Comparison of ENCODE assay signal across 1 cellular context in the genomic region with DNA sequence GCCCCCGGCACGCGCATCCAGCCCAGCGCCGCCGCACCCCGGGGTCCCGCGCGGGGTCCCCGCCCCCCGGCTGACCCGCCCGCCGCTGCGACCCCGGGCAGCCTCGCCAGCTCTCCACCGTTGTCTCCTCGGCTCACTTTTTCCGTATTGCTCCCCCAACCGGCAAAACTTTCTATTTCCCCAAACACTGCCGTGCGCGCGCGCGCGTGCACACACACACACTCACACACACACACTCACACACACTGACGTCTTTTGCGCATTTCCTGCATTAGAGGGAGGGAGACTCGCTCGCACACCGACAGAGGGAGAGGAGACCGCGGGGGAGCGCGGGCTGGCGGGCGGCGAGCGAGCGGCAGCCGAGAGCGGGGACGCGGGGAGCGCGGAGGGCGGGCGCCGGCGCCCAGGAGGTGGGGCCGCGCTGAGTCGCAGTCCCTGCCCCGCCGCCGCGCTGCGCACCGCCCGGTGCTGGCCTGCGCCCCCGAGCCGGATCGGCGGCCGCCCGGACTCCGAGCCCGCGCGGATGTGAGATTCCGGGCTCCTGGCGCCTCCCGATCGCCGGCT.
TF ChIP-seq lines count a peak whose summit lies in the region.

No MANE protein-coding gene starts in this region.

TF ChIP-seq in K562, 482 proteins besides CTCF, POLR2A, EP300 and RAD21 (continued from another document and continues in another):
- TF ChIP-seq, protein P1, sequence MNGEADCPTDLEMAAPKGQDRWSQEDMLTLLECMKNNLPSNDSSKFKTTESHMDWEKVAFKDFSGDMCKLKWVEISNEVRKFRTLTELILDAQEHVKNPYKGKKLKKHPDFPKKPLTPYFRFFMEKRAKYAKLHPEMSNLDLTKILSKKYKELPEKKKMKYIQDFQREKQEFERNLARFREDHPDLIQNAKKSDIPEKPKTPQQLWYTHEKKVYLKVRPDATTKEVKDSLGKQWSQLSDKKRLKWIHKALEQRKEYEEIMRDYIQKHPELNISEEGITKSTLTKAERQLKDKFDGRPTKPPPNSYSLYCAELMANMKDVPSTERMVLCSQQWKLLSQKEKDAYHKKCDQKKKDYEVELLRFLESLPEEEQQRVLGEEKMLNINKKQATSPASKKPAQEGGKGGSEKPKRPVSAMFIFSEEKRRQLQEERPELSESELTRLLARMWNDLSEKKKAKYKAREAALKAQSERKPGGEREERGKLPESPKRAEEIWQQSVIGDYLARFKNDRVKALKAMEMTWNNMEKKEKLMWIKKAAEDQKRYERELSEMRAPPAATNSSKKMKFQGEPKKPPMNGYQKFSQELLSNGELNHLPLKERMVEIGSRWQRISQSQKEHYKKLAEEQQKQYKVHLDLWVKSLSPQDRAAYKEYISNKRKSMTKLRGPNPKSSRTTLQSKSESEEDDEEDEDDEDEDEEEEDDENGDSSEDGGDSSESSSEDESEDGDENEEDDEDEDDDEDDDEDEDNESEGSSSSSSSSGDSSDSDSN (IDR thresholded peaks at IDR 0.05; ENCODE audit: borderline replicate concordance in 1 of 2, low read depth in 2 of 2, low read length in 2 of 2) = peak in 1 of 2 experiments; percentile 85; a peak in 2 of 4 replicates
- TF ChIP-seq ASH1L (IDR thresholded peaks at IDR 0.05; ENCODE audit: borderline replicate concordance, low read depth, partially characterized antibody) (peak; percentile 44), ZNF175 (CRISPR knock-in tag; IDR thresholded peaks at IDR 0.05; ENCODE audit: low read depth) (peak; percentile 60; the same call in 1 of the 2 replicates), NFE2 (IDR thresholded peaks at IDR 0.05; ENCODE audit: low read depth) (no peak), PHTF2 (CRISPR knock-in tag; IDR thresholded peaks at IDR 0.05) (no peak), POLR2AphosphoS2 (IDR thresholded peaks at IDR 0.05; ENCODE audit: low read length) (no peak), ZNF785 (CRISPR knock-in tag; IDR thresholded peaks at IDR 0.05) (no peak), ZKSCAN8 (CRISPR knock-in tag; IDR thresholded peaks at IDR 0.05) (no peak), SMARCB1 (IDR thresholded peaks at IDR 0.05; ENCODE audit: insufficient read length, low read depth) (no peak), ZNF77 (CRISPR knock-in tag; IDR thresholded peaks at IDR 0.05) (no peak), NR4A1 (CRISPR knock-in tag; IDR thresholded peaks at IDR 0.05) (no peak), NR4A1 (tag; IDR thresholded peaks at IDR 0.05) (no peak), ZNF444 (CRISPR knock-in tag; IDR thresholded peaks at IDR 0.05) (no peak), U2AF1 (optimal IDR thresholded peaks at IDR 0.05; ENCODE audit: low read depth, low read length) (no peak), RBBP5 (IDR thresholded peaks at IDR 0.05; ENCODE audit: borderline replicate concordance, insufficient read depth, low read length, poor library complexity, severe bottlenecking) (peak; percentile 60), ETV5 (CRISPR knock-in tag; IDR thresholded peaks at IDR 0.05; ENCODE audit: low read depth) (no peak), ZNF644 (tag; IDR thresholded peaks at IDR 0.05; ENCODE audit: low read depth) (peak; percentile 84; the same call in 1 of the 2 replicates), MYNN (IDR thresholded peaks at IDR 0.05) (peak; percentile 47; the same call in 1 of the 2 replicates), MYNN (CRISPR knock-in tag; IDR thresholded peaks at IDR 0.05) (no peak), PTBP1 (IDR thresholded peaks at IDR 0.05; ENCODE audit: low read depth, low read length) (no peak), ZBED1 (IDR thresholded peaks at IDR 0.05) (no peak), SREBF2 (CRISPR knock-in tag; IDR thresholded peaks at IDR 0.05) (no peak), TRIM24 (IDR thresholded peaks at IDR 0.05) (peak; percentile 41 to 46; a peak in 2 of 4 replicates), GTF2F1 (IDR thresholded peaks at IDR 0.05; ENCODE audit: low read depth, low read length) (no peak), ZNF717 (CRISPR knock-in tag; IDR thresholded peaks at IDR 0.05) (no peak), FUS (optimal IDR thresholded peaks at IDR 0.05; ENCODE audit: low read depth, low read length) (no peak), HDAC3 (IDR thresholded peaks at IDR 0.05; ENCODE audit: borderline replicate concordance, partially characterized antibody) (no peak), PRMT5 (CRISPR knock-in tag; IDR thresholded peaks at IDR 0.05) (no peak), ZKSCAN1 (IDR thresholded peaks at IDR 0.05; ENCODE audit: low read depth, low read length) (no peak), PCBP2 (IDR thresholded peaks at IDR 0.05; ENCODE audit: low read depth, low read length, poor library complexity, severe bottlenecking) (no peak), ZNF232 (CRISPR knock-in tag; IDR thresholded peaks at IDR 0.05) (no peak), SRSF9 (IDR thresholded peaks at IDR 0.05; ENCODE audit: borderline replicate concordance, low read depth, low read length) (no peak), HDAC2 (IDR thresholded peaks at IDR 0.05) (no peak), HNRNPL (IDR thresholded peaks at IDR 0.05; ENCODE audit: low read depth, low read length) (no peak), PCBP1 (IDR thresholded peaks at IDR 0.05; ENCODE audit: low read depth, low read length, poor library complexity, severe bottlenecking) (peak; percentile 7)
- TF ChIP-seq, protein P2, sequence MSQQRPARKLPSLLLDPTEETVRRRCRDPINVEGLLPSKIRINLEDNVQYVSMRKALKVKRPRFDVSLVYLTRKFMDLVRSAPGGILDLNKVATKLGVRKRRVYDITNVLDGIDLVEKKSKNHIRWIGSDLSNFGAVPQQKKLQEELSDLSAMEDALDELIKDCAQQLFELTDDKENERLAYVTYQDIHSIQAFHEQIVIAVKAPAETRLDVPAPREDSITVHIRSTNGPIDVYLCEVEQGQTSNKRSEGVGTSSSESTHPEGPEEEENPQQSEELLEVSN (IDR thresholded peaks at IDR 0.05; ENCODE audit: borderline replicate concordance in 1 of 2, extremely low read depth in 1 of 2, insufficient read depth in 1 of 2, insufficient read length in 1 of 2, low read depth in 1 of 2, low read length in 1 of 2, poor library complexity in 1 of 2, severe bottlenecking in 1 of 2) = peak in 1 of 2 experiments; percentile 45
- TF ChIP-seq, protein P3, sequence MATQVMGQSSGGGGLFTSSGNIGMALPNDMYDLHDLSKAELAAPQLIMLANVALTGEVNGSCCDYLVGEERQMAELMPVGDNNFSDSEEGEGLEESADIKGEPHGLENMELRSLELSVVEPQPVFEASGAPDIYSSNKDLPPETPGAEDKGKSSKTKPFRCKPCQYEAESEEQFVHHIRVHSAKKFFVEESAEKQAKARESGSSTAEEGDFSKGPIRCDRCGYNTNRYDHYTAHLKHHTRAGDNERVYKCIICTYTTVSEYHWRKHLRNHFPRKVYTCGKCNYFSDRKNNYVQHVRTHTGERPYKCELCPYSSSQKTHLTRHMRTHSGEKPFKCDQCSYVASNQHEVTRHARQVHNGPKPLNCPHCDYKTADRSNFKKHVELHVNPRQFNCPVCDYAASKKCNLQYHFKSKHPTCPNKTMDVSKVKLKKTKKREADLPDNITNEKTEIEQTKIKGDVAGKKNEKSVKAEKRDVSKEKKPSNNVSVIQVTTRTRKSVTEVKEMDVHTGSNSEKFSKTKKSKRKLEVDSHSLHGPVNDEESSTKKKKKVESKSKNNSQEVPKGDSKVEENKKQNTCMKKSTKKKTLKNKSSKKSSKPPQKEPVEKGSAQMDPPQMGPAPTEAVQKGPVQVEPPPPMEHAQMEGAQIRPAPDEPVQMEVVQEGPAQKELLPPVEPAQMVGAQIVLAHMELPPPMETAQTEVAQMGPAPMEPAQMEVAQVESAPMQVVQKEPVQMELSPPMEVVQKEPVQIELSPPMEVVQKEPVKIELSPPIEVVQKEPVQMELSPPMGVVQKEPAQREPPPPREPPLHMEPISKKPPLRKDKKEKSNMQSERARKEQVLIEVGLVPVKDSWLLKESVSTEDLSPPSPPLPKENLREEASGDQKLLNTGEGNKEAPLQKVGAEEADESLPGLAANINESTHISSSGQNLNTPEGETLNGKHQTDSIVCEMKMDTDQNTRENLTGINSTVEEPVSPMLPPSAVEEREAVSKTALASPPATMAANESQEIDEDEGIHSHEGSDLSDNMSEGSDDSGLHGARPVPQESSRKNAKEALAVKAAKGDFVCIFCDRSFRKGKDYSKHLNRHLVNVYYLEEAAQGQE (CRISPR knock-in tag; IDR thresholded peaks at IDR 0.05; ENCODE audit: low read depth) = 0 out of 2 replicates have a peak, but pooled peaks have one; percentile 49
- TF ChIP-seq, protein P4, sequence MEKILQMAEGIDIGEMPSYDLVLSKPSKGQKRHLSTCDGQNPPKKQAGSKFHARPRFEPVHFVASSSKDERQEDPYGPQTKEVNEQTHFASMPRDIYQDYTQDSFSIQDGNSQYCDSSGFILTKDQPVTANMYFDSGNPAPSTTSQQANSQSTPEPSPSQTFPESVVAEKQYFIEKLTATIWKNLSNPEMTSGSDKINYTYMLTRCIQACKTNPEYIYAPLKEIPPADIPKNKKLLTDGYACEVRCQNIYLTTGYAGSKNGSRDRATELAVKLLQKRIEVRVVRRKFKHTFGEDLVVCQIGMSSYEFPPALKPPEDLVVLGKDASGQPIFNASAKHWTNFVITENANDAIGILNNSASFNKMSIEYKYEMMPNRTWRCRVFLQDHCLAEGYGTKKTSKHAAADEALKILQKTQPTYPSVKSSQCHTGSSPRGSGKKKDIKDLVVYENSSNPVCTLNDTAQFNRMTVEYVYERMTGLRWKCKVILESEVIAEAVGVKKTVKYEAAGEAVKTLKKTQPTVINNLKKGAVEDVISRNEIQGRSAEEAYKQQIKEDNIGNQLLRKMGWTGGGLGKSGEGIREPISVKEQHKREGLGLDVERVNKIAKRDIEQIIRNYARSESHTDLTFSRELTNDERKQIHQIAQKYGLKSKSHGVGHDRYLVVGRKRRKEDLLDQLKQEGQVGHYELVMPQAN (IDR thresholded peaks at IDR 0.05; ENCODE audit: borderline replicate concordance) = peak; percentile 34; the same call in 1 of the 2 replicates
- TF ChIP-seq, protein P5, sequence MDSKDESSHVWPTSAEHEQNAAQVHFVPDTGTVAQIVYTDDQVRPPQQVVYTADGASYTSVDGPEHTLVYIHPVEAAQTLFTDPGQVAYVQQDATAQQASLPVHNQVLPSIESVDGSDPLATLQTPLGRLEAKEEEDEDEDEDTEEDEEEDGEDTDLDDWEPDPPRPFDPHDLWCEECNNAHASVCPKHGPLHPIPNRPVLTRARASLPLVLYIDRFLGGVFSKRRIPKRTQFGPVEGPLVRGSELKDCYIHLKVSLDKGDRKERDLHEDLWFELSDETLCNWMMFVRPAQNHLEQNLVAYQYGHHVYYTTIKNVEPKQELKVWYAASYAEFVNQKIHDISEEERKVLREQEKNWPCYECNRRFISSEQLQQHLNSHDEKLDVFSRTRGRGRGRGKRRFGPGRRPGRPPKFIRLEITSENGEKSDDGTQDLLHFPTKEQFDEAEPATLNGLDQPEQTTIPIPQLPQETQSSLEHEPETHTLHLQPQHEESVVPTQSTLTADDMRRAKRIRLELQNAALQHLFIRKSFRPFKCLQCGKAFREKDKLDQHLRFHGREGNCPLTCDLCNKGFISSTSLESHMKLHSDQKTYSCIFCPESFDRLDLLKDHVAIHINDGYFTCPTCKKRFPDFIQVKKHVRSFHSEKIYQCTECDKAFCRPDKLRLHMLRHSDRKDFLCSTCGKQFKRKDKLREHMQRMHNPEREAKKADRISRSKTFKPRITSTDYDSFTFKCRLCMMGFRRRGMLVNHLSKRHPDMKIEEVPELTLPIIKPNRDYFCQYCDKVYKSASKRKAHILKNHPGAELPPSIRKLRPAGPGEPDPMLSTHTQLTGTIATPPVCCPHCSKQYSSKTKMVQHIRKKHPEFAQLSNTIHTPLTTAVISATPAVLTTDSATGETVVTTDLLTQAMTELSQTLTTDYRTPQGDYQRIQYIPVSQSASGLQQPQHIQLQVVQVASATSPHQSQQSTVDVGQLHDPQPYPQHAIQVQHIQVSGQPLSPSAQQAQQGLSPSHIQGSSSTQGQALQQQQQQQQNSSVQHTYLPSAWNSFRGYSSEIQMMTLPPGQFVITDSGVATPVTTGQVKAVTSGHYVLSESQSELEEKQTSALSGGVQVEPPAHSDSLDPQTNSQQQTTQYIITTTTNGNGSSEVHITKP (IDR thresholded peaks at IDR 0.05; ENCODE audit: partially characterized antibody) = no peak
- TF ChIP-seq, protein P6, sequence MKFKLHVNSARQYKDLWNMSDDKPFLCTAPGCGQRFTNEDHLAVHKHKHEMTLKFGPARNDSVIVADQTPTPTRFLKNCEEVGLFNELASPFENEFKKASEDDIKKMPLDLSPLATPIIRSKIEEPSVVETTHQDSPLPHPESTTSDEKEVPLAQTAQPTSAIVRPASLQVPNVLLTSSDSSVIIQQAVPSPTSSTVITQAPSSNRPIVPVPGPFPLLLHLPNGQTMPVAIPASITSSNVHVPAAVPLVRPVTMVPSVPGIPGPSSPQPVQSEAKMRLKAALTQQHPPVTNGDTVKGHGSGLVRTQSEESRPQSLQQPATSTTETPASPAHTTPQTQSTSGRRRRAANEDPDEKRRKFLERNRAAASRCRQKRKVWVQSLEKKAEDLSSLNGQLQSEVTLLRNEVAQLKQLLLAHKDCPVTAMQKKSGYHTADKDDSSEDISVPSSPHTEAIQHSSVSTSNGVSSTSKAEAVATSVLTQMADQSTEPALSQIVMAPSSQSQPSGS (CRISPR knock-in tag; IDR thresholded peaks at IDR 0.05) = no peak
- TF ChIP-seq, protein P7, sequence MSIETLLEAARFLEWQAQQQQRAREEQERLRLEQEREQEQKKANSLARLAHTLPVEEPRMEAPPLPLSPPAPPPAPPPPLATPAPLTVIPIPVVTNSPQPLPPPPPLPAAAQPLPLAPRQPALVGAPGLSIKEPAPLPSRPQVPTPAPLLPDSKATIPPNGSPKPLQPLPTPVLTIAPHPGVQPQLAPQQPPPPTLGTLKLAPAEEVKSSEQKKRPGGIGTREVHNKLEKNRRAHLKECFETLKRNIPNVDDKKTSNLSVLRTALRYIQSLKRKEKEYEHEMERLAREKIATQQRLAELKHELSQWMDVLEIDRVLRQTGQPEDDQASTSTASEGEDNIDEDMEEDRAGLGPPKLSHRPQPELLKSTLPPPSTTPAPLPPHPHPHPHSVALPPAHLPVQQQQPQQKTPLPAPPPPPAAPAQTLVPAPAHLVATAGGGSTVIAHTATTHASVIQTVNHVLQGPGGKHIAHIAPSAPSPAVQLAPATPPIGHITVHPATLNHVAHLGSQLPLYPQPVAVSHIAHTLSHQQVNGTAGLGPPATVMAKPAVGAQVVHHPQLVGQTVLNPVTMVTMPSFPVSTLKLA (conservative IDR thresholded peaks at IDR 0.05) = peak in 1 of 2 experiments; percentile 75; a peak in 3 of 4 replicates
- TF ChIP-seq, protein P8, sequence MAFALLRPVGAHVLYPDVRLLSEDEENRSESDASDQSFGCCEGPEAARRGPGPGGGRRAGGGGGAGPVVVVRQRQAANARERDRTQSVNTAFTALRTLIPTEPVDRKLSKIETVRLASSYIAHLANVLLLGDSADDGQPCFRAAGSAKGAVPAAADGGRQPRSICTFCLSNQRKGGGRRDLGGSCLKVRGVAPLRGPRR (CRISPR knock-in tag; IDR thresholded peaks at IDR 0.05) = no peak
- TF ChIP-seq, protein P9, sequence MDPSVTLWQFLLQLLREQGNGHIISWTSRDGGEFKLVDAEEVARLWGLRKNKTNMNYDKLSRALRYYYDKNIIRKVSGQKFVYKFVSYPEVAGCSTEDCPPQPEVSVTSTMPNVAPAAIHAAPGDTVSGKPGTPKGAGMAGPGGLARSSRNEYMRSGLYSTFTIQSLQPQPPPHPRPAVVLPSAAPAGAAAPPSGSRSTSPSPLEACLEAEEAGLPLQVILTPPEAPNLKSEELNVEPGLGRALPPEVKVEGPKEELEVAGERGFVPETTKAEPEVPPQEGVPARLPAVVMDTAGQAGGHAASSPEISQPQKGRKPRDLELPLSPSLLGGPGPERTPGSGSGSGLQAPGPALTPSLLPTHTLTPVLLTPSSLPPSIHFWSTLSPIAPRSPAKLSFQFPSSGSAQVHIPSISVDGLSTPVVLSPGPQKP (CRISPR knock-in tag; IDR thresholded peaks at IDR 0.05) = no peak
